20 cellular contexts compared by ENCODE assay signal in the genomic region with DNA sequence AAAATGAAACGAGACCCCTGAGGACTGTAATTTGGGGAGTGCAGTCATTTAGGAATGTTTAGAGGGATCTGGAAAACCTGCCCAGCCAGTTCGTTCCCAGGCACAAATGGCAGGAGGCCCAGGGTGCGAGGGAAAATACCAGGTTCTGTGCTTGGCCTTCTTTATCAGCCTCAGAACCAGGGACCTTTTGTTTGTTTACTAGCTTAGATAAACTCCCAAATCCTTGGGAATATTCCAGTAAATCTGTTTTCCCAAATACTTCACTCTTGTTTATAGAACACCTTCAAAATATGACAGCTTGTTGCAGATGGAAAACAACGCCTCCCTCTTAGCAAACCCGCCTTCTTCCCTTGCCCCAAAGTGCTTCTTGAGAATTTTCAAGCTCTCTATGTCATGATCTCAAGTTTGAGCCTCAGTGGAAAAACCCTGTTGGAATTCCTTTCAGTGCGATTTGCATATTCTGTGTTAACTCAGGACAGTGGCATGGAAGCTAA.
"Had no signal": no experiment of that assay in that cellular context is flagged by ENCODE, and none has a peak within 500 bp of the region (broad histone marks: within the 10 kb centered on the region; RNA-seq: fewer than 3 reads in every experiment).

No MANE protein-coding gene starts in this region.

- DNase-seq: activated CD4-positive, alpha-beta T cell treated with anti-CD3 and anti-CD28 coated beads, Interleukin-2, amount 50 U/mL, for 4 hours; activated naive CD4-positive, alpha-beta T cell treated with anti-CD3 and anti-CD28 coated beads for 36 hours; activated naive CD8-positive, alpha-beta T cell treated with anti-CD3 and anti-CD28 coated beads, Interleukin-2, amount 50 U/mL, for 24 hours; activated T-cell treated with anti-CD3 and anti-CD28 coated beads for 4 hours; aorta; cerebellar nuclear complex; effector CD8-positive, alpha-beta T cell; foreskin melanocyte; head of caudate nucleus; left ventricle myocardium superior; nucleus accumbens; posterior cingulate gyrus; stimulated activated CD4-positive, alpha-beta T cell treated with anti-CD3 and anti-CD28 coated beads, Interleukin-4, amount 100 ng/mL, for 4 hours; stimulated activated naive CD8-positive, alpha-beta T cell treated with anti-CD3 and anti-CD28 coated beads, Interleukin-15, Interleukin-2, amounts not matched to agents 100 U/mL and 50 U/mL, for 24 hours had no signal

- H3K27me3 ChIP-seq: breast epithelium, right atrium auricular region had no signal

- H3K4me3 Mint-ChIP-seq: activated naive CD4-positive, alpha-beta T cell treated with anti-CD3 and anti-CD28 coated beads for 36 hours; activated naive CD8-positive, alpha-beta T cell treated with anti-CD3 and anti-CD28 coated beads, Interleukin-2, amount 50 U/mL, for 24 hours; nephron; type B pancreatic cell had no signal

- H3K9me3 Mint-ChIP-seq: activated naive CD4-positive, alpha-beta T cell treated with anti-CD3 and anti-CD28 coated beads for 36 hours; activated naive CD8-positive, alpha-beta T cell treated with anti-CD3 and anti-CD28 coated beads, Interleukin-2, amount 50 U/mL, for 24 hours had no signal

- H3K36me3 Mint-ChIP-seq: type B pancreatic cell had no signal

- H3K36me3 ChIP-seq: breast epithelium, right atrium auricular region had no signal

- H3K4me3 ChIP-seq: breast epithelium, right atrium auricular region, skin epidermis had no signal

- H3K27ac Mint-ChIP-seq: activated naive CD4-positive, alpha-beta T cell treated with anti-CD3 and anti-CD28 coated beads for 36 hours; activated naive CD8-positive, alpha-beta T cell treated with anti-CD3 and anti-CD28 coated beads, Interleukin-2, amount 50 U/mL, for 24 hours; nephron; type B pancreatic cell had no signal

- ATAC-seq: activated CD4-positive, CD25-positive, alpha-beta regulatory T cell treated with anti-CD3 and anti-CD28 coated beads, Interleukin-2, amount 50 U/mL, for 24 hours; activated naive CD8-positive, alpha-beta T cell treated with anti-CD3 and anti-CD28 coated beads, Interleukin-2, amount 50 U/mL, for 24 hours; left ventricle myocardium superior; stimulated activated naive CD8-positive, alpha-beta T cell treated with anti-CD3 and anti-CD28 coated beads, Interleukin-15, Interleukin-2, amounts not matched to agents 100 U/mL and 50 U/mL, for 24 hours had no signal

- H3K27ac ChIP-seq: right atrium auricular region had no signal

- H3K9me3 ChIP-seq: breast epithelium, right atrium auricular region had no signal

- H3K4me1 ChIP-seq: breast epithelium, right atrium auricular region had no signal

- H3K4me1 Mint-ChIP-seq: activated naive CD8-positive, alpha-beta T cell treated with anti-CD3 and anti-CD28 coated beads, Interleukin-2, amount 50 U/mL, for 24 hours had no signal
